ENCODE assay signal across 16 cellular contexts in genomic region chr1:230750986-230751625, GRCh38. TPM values are rescaled to one million over a fixed set of nuclear protein-coding genes. Genes with fewer than 3 reads are reported as not detected.
DNase-seq lines count a peak whose midpoint lies in the region; ATAC-seq and TF ChIP-seq lines count a peak whose summit lies in the region.
"Had no signal": no experiment of that assay in that cellular context is flagged by ENCODE, and none has a peak within 500 bp of the region (broad histone marks: within the 10 kb centered on the region; RNA-seq: fewer than 3 reads in every experiment).

No MANE protein-coding gene starts in this region.

- CTCF ChIA-PET in Calu3 (lab: Charles Lee), result no interaction called here

- intact Hi-C loops in Calu3 (cut with micrococcal nuclease; ENCODE audit: unreplicated experiment), result no loop called here

- no peak overlapping the region for H4K12ac ChIP-seq in trophoblast cell (ENCODE audit: low read depth, low read length)

- peaks cover 7% of the 10 kb centered on the region for H3K79me1 ChIP-seq in trophoblast cell (ENCODE audit: low read length)

- no peak for DNase-seq in Calu3
- no peak for DNase-seq in NT2/D1 (ENCODE audit: low read depth, low spot score)
- no peak for DNase-seq in epithelial cell of prostate (ENCODE audit: low read depth, low spot score)
- no peak for DNase-seq in trophoblast cell
- no peak for DNase-seq in NCI-H2227 treated with DMSO at 0.1 percent for 48 hours (lab: John Stamatoyannopoulos, UW)
- no peak for DNase-seq in GM13977 (ENCODE audit: low spot score)
- DNase-seq: activated CD4-positive, alpha-beta T cell treated with anti-CD3 and anti-CD28 coated beads, Interleukin-2, amount 10 ng/mL, durations not matched to agents 7 days and 5 days; activated naive CD4-positive, alpha-beta T cell; foreskin keratinocyte; GDM1; midbrain; NCI-H345; NK-92 treated with Interleukin-12 subunit alpha and Interleukin-12 subunit beta, amount 100 ng/mL, for 24 hours had no signal

- no peaks in the 10 kb centered on the region for H3K36me3 Mint-ChIP-seq in Calu3 (ENCODE audit: insufficient read depth, unreplicated experiment)
- H3K36me3 Mint-ChIP-seq in stimulated activated memory B cell treated with anti-CD40 and anti-IgM and Interleukin-4, amounts not matched to agents 10 μg/mL and 1 μg/mL and 100 μg/mL, for 72 hours, result no peaks in the 10 kb centered on the region

- H3K9me3 ChIP-seq in NT2/D1 (ENCODE audit: insufficient read depth, low read length) (no peaks in the 10 kb centered on the region), trophoblast cell (ENCODE audit: insufficient read depth, low read depth, low read length) (no peaks in the 10 kb centered on the region)

- peak overlapping the region; percentile 34 for H3K27ac ChIP-seq in epithelial cell of prostate
- H3K27ac ChIP-seq in trophoblast cell (ENCODE audit: low read depth, low read length), result no peak overlapping the region
- H3K27ac ChIP-seq: coronary artery, foreskin keratinocyte had no signal

- no peak overlapping the region for H3K14ac ChIP-seq in trophoblast cell (ENCODE audit: low read length)

- H3K79me2 ChIP-seq in trophoblast cell (ENCODE audit: control insufficient read depth, insufficient read depth, low read length, poor library complexity), result no peaks in the 10 kb centered on the region

- H3K23ac ChIP-seq in trophoblast cell (ENCODE audit: low read length), result peak overlapping the region; percentile 31

- H3K27ac Mint-ChIP-seq in Calu3 (ENCODE audit: unreplicated experiment), result peak overlapping the region; percentile 10
- H3K27ac Mint-ChIP-seq in stimulated activated memory B cell treated with anti-CD40 and anti-IgM and Interleukin-4, amounts not matched to agents 10 μg/mL and 1 μg/mL and 100 μg/mL, for 72 hours, result no peak overlapping the region
- H3K27ac Mint-ChIP-seq: activated CD4-positive, alpha-beta T cell treated with anti-CD3 and anti-CD28 coated beads, Interleukin-2, amount 10 ng/mL, durations not matched to agents 7 days and 5 days had no signal

- in situ Hi-C loops in GM13977 (cut with MboI; ENCODE audit: low pct_unique_long_range_greater_than_20kb, low sequenced_read_pairs, unreplicated experiment), result no loop called here

- no peaks in the 10 kb centered on the region for H3K27me3 ChIP-seq in NT2/D1 (ENCODE audit: insufficient read depth, insufficient read length)
- no peaks in the 10 kb centered on the region for H3K27me3 ChIP-seq in trophoblast cell (ENCODE audit: insufficient read depth, low read length)
- H3K27me3 ChIP-seq: foreskin keratinocyte had no signal

- peak overlapping the region; percentile 3 for H3K4me3 Mint-ChIP-seq in Calu3 (ENCODE audit: low read depth, unreplicated experiment)
- H3K4me3 Mint-ChIP-seq in stimulated activated memory B cell treated with anti-CD40 and anti-IgM and Interleukin-4, amounts not matched to agents 10 μg/mL and 1 μg/mL and 100 μg/mL, for 72 hours, result no peak overlapping the region
- H3K4me3 Mint-ChIP-seq: activated CD4-positive, alpha-beta T cell treated with anti-CD3 and anti-CD28 coated beads, Interleukin-2, amount 10 ng/mL, durations not matched to agents 7 days and 5 days had no signal

- no peak overlapping the region for H2AK5ac ChIP-seq in trophoblast cell (ENCODE audit: low read length)

- H3K4ac ChIP-seq in trophoblast cell (ENCODE audit: low read depth, low read length), result no peak overlapping the region

- no peak overlapping the region for H2BK120ac ChIP-seq in trophoblast cell (ENCODE audit: insufficient read depth, low read length, poor library complexity)

- H2AFZ ChIP-seq in trophoblast cell (ENCODE audit: insufficient read depth, low read length, poor library complexity), result no peak overlapping the region

- H3K18ac ChIP-seq in trophoblast cell (ENCODE audit: low read length), result no peak overlapping the region

- H3K4me2 ChIP-seq in trophoblast cell (ENCODE audit: low read length), result no peak overlapping the region

- H2BK5ac ChIP-seq in trophoblast cell (ENCODE audit: low read depth, low read length, poor library complexity), result no peak overlapping the region

- H4K91ac ChIP-seq in trophoblast cell (ENCODE audit: low read depth, low read length), result peak overlapping the region; percentile 25

- no peak overlapping the region for H4K8ac ChIP-seq in trophoblast cell (ENCODE audit: low read depth, low read length)

- WGBS in trophoblast cell (ENCODE audit: extremely low coverage, insufficient coverage, insufficient read length), result no CpG with 5 or more reads among the region's 6 CpGs

- H2BK12ac ChIP-seq in trophoblast cell (ENCODE audit: low read length), result peak overlapping the region; percentile 44

- peaks cover 28% of the 10 kb centered on the region for H3K4me1 ChIP-seq in NT2/D1 (ENCODE audit: insufficient read depth, insufficient read length)
- H3K4me1 ChIP-seq in trophoblast cell (ENCODE audit: control insufficient read depth in 1 of 2, insufficient read depth in 2 of 2, low read length in 2 of 2), result peaks cover 3 to 13% of the 10 kb centered on the region in 2 experiments
- H3K4me1 ChIP-seq: foreskin keratinocyte had no signal

- no peaks in the 10 kb centered on the region for H3K36me3 ChIP-seq in NT2/D1 (ENCODE audit: insufficient read depth, insufficient read length, low read length)
- no peaks in the 10 kb centered on the region for H3K36me3 ChIP-seq in trophoblast cell (ENCODE audit: control insufficient read depth in 1 of 2, insufficient read depth in 2 of 2, low read length in 2 of 2)

- no peak overlapping the region for H3K4me3 ChIP-seq in NT2/D1 (ENCODE audit: insufficient read length, low read depth)
- H3K4me3 ChIP-seq in trophoblast cell (ENCODE audit: low read depth, low read length), result no peak overlapping the region
- H3K4me3 ChIP-seq: coronary artery had no signal

- peaks cover 19% of the 10 kb centered on the region for H3K4me1 Mint-ChIP-seq in Calu3 (ENCODE audit: low read depth, unreplicated experiment)
- peaks cover 27% of the 10 kb centered on the region for H3K4me1 Mint-ChIP-seq in stimulated activated memory B cell treated with anti-CD40 and anti-IgM and Interleukin-4, amounts not matched to agents 10 μg/mL and 1 μg/mL and 100 μg/mL, for 72 hours

- no peaks in the 10 kb centered on the region for H3K9me3 Mint-ChIP-seq in Calu3 (ENCODE audit: low read depth, unreplicated experiment)
- no peaks in the 10 kb centered on the region for H3K9me3 Mint-ChIP-seq in stimulated activated memory B cell treated with anti-CD40 and anti-IgM and Interleukin-4, amounts not matched to agents 10 μg/mL and 1 μg/mL and 100 μg/mL, for 72 hours
- H3K9me3 Mint-ChIP-seq: activated CD4-positive, alpha-beta T cell treated with anti-CD3 and anti-CD28 coated beads, Interleukin-2, amount 10 ng/mL, durations not matched to agents 7 days and 5 days had no signal

- H3K27me3 Mint-ChIP-seq in Calu3 (ENCODE audit: unreplicated experiment), result no peaks in the 10 kb centered on the region
- H3K27me3 Mint-ChIP-seq in stimulated activated memory B cell treated with anti-CD40 and anti-IgM and Interleukin-4, amounts not matched to agents 10 μg/mL and 1 μg/mL and 100 μg/mL, for 72 hours, result peaks cover 10% of the 10 kb centered on the region
- H3K27me3 Mint-ChIP-seq: activated CD4-positive, alpha-beta T cell treated with anti-CD3 and anti-CD28 coated beads, Interleukin-2, amount 10 ng/mL, durations not matched to agents 7 days and 5 days had no signal

- H3K9ac ChIP-seq in NT2/D1 (ENCODE audit: insufficient read length, low read depth) (peak overlapping the region; percentile 16), trophoblast cell (ENCODE audit: low read length) (no peak overlapping the region)

- no peak for TF ChIP-seq CTCF in Calu3 (IDR thresholded peaks at IDR 0.05; ENCODE audit: unreplicated experiment)
- no peak for TF ChIP-seq CTCF in GM13977 (IDR thresholded peaks at IDR 0.05; ENCODE audit: extremely low read depth, insufficient read depth, missing control alignments)

- no TSS peak for BruUV-seq in Calu3 (replicated peaks; lab: Mats Ljungman, UMichigan)

- no peak for ATAC-seq in HG03097 (IDR thresholded peaks at IDR 0.05; ENCODE audit: low FRiP score, unreplicated experiment)
- ATAC-seq in stimulated activated memory B cell treated with anti-CD40 and anti-IgM and Interleukin-4, amounts not matched to agents 10 μg/mL and 1 μg/mL and 100 μg/mL, for 72 hours, result no peak

RNA-seq across cellular contexts. Expression of gene CAPN9, which starts 3.9 kb away (rescaled TPM):
- total RNA-seq in Calu3 (2022), result not detected in 2 replicates
- polyA plus RNA-seq in trophoblast cell (2013), result 0.14 TPM in 2 replicates
- total RNA-seq: activated CD4-positive, alpha-beta T cell treated with anti-CD3 and anti-CD28 coated beads, Interleukin-2, amount 10 ng/mL, durations not matched to agents 7 days and 5 days; foreskin keratinocyte had no signal
- polyA plus RNA-seq: foreskin keratinocyte had no signal

RNA-seq across cellular contexts. Expression of gene AGT, which starts 37.2 kb away (rescaled TPM):
- total RNA-seq in Calu3 (2022), result 27.5 and 49.6 TPM in 2 replicates
- polyA plus RNA-seq in trophoblast cell (2013), result 0.12 and 0.22 TPM in 2 replicates
- total RNA-seq: activated CD4-positive, alpha-beta T cell treated with anti-CD3 and anti-CD28 coated beads, Interleukin-2, amount 10 ng/mL, durations not matched to agents 7 days and 5 days; foreskin keratinocyte had no signal
- polyA plus RNA-seq: foreskin keratinocyte had no signal
